ENCODE assay signal across 18 cellular contexts in genomic region chr5:142584843-142585242, GRCh38.
DNase-seq lines count a peak whose midpoint lies in the region; ATAC-seq and TF ChIP-seq lines count a peak whose summit lies in the region.
"Had no signal": no experiment of that assay in that cellular context is flagged by ENCODE, and none has a peak within 500 bp of the region (broad histone marks: within the 10 kb centered on the region; RNA-seq: fewer than 3 reads in every experiment).

No MANE protein-coding gene starts in this region.

- H3K4me3 ChIP-seq in AG04449 (ENCODE audit: low read depth, low read length) (no peak overlapping the region), astrocyte of the cerebellum (ENCODE audit: low read depth, low read length) (no peak overlapping the region), mesenchymal stem cell (ENCODE audit: insufficient read depth in 1 of 2, low read depth in 1 of 2, low read length in 2 of 2) (no peak overlapping the region), HAP-1 (no peak overlapping the region), hepatocyte (no peak overlapping the region), heart left ventricle (no peak overlapping the region)
- H3K4me3 ChIP-seq: Peyer's patch had no signal

- H3K4me1 ChIP-seq in mesenchymal stem cell (ENCODE audit: control insufficient read depth, insufficient read depth, low read depth, low read length) (no peaks in the 10 kb centered on the region), HAP-1 (no peaks in the 10 kb centered on the region), hepatocyte (ENCODE audit: insufficient read depth) (no peaks in the 10 kb centered on the region), heart left ventricle (peaks cover 0 to 14% (median 0%) of the 10 kb centered on the region in 12 donors)
- H3K4me1 ChIP-seq: Peyer's patch had no signal

- no peak for TF ChIP-seq CTCF in AG04449 (IDR thresholded peaks at IDR 0.05; ENCODE audit: insufficient read depth, low read length, missing control alignments)
- no peak for TF ChIP-seq CTCF in HFFc6 (IDR thresholded peaks at IDR 0.05)
- TF ChIP-seq CTCF in astrocyte of the cerebellum (IDR thresholded peaks at IDR 0.05; ENCODE audit: low read depth, low read length, missing control alignments): no peak
- no peak for TF ChIP-seq CTCF in hepatocyte (IDR thresholded peaks at IDR 0.05; ENCODE audit: poor library complexity)
- TF ChIP-seq CTCF in heart left ventricle (IDR thresholded peaks at IDR 0.05): no peak

- no peak overlapping the region; the same call in 1 of the 2 replicates for H3K27ac Mint-ChIP-seq in HFFc6

- H3K4me1 Mint-ChIP-seq in HFFc6 (ENCODE audit: low read depth): peaks cover 7% of the 10 kb centered on the region

- no peaks in the 10 kb centered on the region for H3K79me2 ChIP-seq in hepatocyte

- 100% methylated on average over 1 of the region's 1 CpG for WGBS in mesenchymal stem cell
- 87% methylated on average over 1 of the region's 1 CpG for WGBS in hepatocyte (ENCODE audit: low lambda C conversion rate, missing lambda C conversion rate)
- 50 to 71% (median 64%) methylated on average over 1 of the region's 1 CpG for WGBS in heart left ventricle, 4 donors

- no peaks in the 10 kb centered on the region for H4K20me1 ChIP-seq in hepatocyte (ENCODE audit: insufficient read depth, poor library complexity, severe bottlenecking)

- no peak overlapping the region for H3K4me3 Mint-ChIP-seq in HFFc6

- CTCF ChIA-PET in AG04449 (lab: Yijun Ruan, JAX): interaction anchor here (0.7 to 3.6 kb wide), 15 partner anchors 9 to 397 kb away, joined by 3 to 30 read pairs (median 4); no protein-coding TSS in a partner anchor

- POLR2A ChIA-PET in AG04449 (lab: Yijun Ruan, JAX): no interaction called here

- peak overlapping the region; percentile 52 for H3K9ac ChIP-seq in mesenchymal stem cell (ENCODE audit: low read length)

- H3K79me1 ChIP-seq in mesenchymal stem cell (replicated peaks; ENCODE audit: low read length, poor library complexity, severe bottlenecking): no peaks in the 10 kb centered on the region

- H2BK15ac ChIP-seq in mesenchymal stem cell (ENCODE audit: low read depth, poor library complexity, severe bottlenecking): no peak overlapping the region

- DNase-seq in AG04449 (ENCODE audit: low read depth, low spot score): peak; percentile 42
- DNase-seq in HFFc6: peak; percentile 11
- DNase-seq in astrocyte of the cerebellum (ENCODE audit: low read depth): peak; percentile 11
- DNase-seq in mesenchymal stem cell: no peak
- DNase-seq in HAP-1 (ENCODE audit: low spot score in 2 of 2): no peak
- DNase-seq in GF-D8 (lab: John Stamatoyannopoulos, UW): no peak
- no peak for DNase-seq in hepatocyte (ENCODE audit: low spot score)
- no peak for DNase-seq in heart left ventricle
- DNase-seq: AML-193, DMS79, KG1, MM.1S, NCI-H1105, NCI-H187, NCI-H2171 treated with DMSO at 0.1 percent for 48 hours, NCI-H510A, Peyer's patch, SHP77 treated with DMSO at 0.1 percent for 48 hours had no signal

- peaks cover 5% of the 10 kb centered on the region; the same call in 1 of the 2 replicates for H3K27me3 Mint-ChIP-seq in HFFc6 (ENCODE audit: insufficient read depth)

- H4K91ac ChIP-seq in mesenchymal stem cell (ENCODE audit: low read length): no peak overlapping the region

- H3K9me3 Mint-ChIP-seq in HFFc6: no peaks in the 10 kb centered on the region

- H3K4me2 ChIP-seq in mesenchymal stem cell (ENCODE audit: low read length, poor library complexity, severe bottlenecking): no peak overlapping the region
- no peak overlapping the region for H3K4me2 ChIP-seq in hepatocyte

- H3K18ac ChIP-seq in mesenchymal stem cell (ENCODE audit: low read depth in 1 of 2, low read length in 2 of 2): no peak overlapping the region

- H4K8ac ChIP-seq in mesenchymal stem cell (ENCODE audit: low read length): no peak overlapping the region

- H3K27ac ChIP-seq in mesenchymal stem cell (ENCODE audit: low read length, poor library complexity, severe bottlenecking): no peak overlapping the region
- H3K27ac ChIP-seq in hepatocyte: no peak overlapping the region
- no peak overlapping the region for H3K27ac ChIP-seq in heart left ventricle
- H3K27ac ChIP-seq: Peyer's patch had no signal

- H3K14ac ChIP-seq in mesenchymal stem cell (ENCODE audit: low read length in 2 of 2): no peak overlapping the region

- H2AFZ ChIP-seq in mesenchymal stem cell (ENCODE audit: low read depth, low read length) (no peak overlapping the region), hepatocyte (no peak overlapping the region)

- H3K27me3 ChIP-seq in mesenchymal stem cell (ENCODE audit: control insufficient read depth in 1 of 2, insufficient read depth in 1 of 2, low read length in 2 of 2) (peaks cover 0 to 3% of the 10 kb centered on the region in 2 experiments), HAP-1 (ENCODE audit: low read depth) (peaks cover 5% of the 10 kb centered on the region), hepatocyte (no peaks in the 10 kb centered on the region), heart left ventricle (no peaks in the 10 kb centered on the region)
- H3K27me3 ChIP-seq: Peyer's patch had no signal

- TF ChIP-seq POLR2A in heart left ventricle (IDR thresholded peaks at IDR 0.05): no peak

- in situ Hi-C loops in astrocyte of the cerebellum (cut with HindIII; ENCODE audit: low sequenced_read_pairs): loop anchor here (5.0 kb wide), 1 partner anchor 43 kb away; no protein-coding TSS in a partner anchor
- in situ Hi-C loops in HAP-1 (cut with MboI; ENCODE audit: low sequenced_read_pairs): no loop called here

- no peak overlapping the region for H3K23ac ChIP-seq in mesenchymal stem cell (ENCODE audit: low read length in 2 of 2)

- H3K4ac ChIP-seq in mesenchymal stem cell (ENCODE audit: low read depth in 1 of 2, low read length in 2 of 2): no peak overlapping the region

- H2AK5ac ChIP-seq in mesenchymal stem cell (ENCODE audit: low read length, severe bottlenecking): no peak overlapping the region

- H3K36me3 ChIP-seq in mesenchymal stem cell (ENCODE audit: control insufficient read depth in 1 of 2, insufficient read depth in 2 of 2, low read depth in 1 of 2, low read length in 2 of 2): no peaks in the 10 kb centered on the region
- H3K36me3 ChIP-seq in HAP-1 (replicated peaks): no peaks in the 10 kb centered on the region
- H3K36me3 ChIP-seq in hepatocyte (replicated peaks; ENCODE audit: insufficient read depth, low read depth): no peaks in the 10 kb centered on the region
- H3K36me3 ChIP-seq in heart left ventricle: no peaks in the 10 kb centered on the region
- H3K36me3 ChIP-seq: Peyer's patch had no signal

- no peak for ATAC-seq in heart left ventricle

- H3K9me2 ChIP-seq in hepatocyte (replicated peaks; ENCODE audit: insufficient read depth): no peaks in the 10 kb centered on the region

- H3K36me3 Mint-ChIP-seq in HFFc6 (ENCODE audit: low read depth): no peaks in the 10 kb centered on the region

- H2BK5ac ChIP-seq in mesenchymal stem cell (ENCODE audit: low read depth, low read length, poor library complexity, severe bottlenecking): no peak overlapping the region

- H2BK12ac ChIP-seq in mesenchymal stem cell (ENCODE audit: low read length in 2 of 2): no peak overlapping the region

- H3K9me3 ChIP-seq in mesenchymal stem cell (ENCODE audit: control insufficient read depth, low read length): no peaks in the 10 kb centered on the region
- H3K9me3 ChIP-seq in HAP-1: no peaks in the 10 kb centered on the region
- H3K9me3 ChIP-seq in hepatocyte (ENCODE audit: low read depth): no peaks in the 10 kb centered on the region
- no peaks in the 10 kb centered on the region for H3K9me3 ChIP-seq in heart left ventricle
- H3K9me3 ChIP-seq: Peyer's patch had no signal

- intact Hi-C loops in heart left ventricle (cut with DNase I): no loop called here

- no peak overlapping the region for H2BK120ac ChIP-seq in mesenchymal stem cell (ENCODE audit: low read depth, low read length)

Comparison
In these comparisons a context has a peak if more than half of its experiments do, and no peak if none do; other contexts are left out.
1. DNase-seq: peak in AG04449 (single experiment), HFFc6 (single experiment) and astrocyte of the cerebellum (single experiment); none in mesenchymal stem cell (single experiment), HAP-1 (0 of 2), GF-D8 (single experiment), hepatocyte (single experiment) and heart left ventricle (0 of 5).